ENCODE assay signal across 10 cellular contexts in the genomic region with DNA sequence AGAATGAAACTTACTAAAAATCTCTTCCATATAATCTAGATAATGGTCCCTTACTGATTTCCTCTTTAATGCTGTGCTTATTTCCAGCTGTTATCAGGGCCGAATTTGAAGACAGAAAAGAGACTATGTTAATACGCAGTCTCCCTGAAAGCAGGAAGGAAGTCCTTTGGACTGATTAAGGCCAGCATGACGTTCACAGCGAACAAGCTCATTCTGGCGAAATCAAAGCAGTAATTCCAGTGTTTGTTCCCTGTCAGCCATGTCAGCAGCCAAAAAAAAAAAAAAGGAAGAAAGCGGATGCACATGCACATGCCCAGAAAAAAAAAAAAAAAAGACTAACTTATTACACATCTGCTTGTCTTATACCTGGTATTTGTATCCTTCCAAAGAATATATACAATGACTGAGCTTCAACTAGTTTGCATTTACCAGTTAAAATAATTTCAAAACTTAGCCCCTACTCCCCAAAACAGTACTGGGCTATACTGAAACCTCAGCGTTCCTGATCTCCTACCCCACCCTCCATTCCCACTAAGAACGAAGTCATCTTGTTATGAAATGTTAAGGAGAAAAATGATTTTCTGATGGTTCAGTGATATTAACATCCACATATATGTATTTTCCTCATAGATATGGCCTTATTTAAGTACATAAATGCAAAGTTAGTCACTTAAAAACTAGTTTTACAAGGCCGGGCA. TPM values are rescaled to one million over a fixed set of nuclear protein-coding genes. Genes with fewer than 3 reads are reported as not detected.
DNase-seq lines count a peak whose midpoint lies in the region; ATAC-seq and TF ChIP-seq lines count a peak whose summit lies in the region.
"Had no signal": no experiment of that assay in that cellular context is flagged by ENCODE, and none has a peak within 500 bp of the region (broad histone marks: within the 10 kb centered on the region; RNA-seq: fewer than 3 reads in every experiment).

No MANE protein-coding gene starts in this region.

- peaks cover 7% of the 10 kb centered on the region for H3K4me1 ChIP-seq in upper lobe of right lung

- H3K27ac Mint-ChIP-seq in activated naive CD4-positive, alpha-beta T cell treated with anti-CD3 and anti-CD28 coated beads, Interleukin-2, amount 50 U/mL, for 24 hours = peak overlapping the region; percentile 65

- no peak for TF ChIP-seq CTCF in upper lobe of right lung (IDR thresholded peaks at IDR 0.05)

- H3K27me3 ChIP-seq in upper lobe of right lung = no peaks in the 10 kb centered on the region

- intact Hi-C loops in upper lobe of right lung (cut with DNase I) = no loop called here

- peak overlapping the region; percentile 85 for H3K27ac ChIP-seq in upper lobe of right lung

- ATAC-seq in esophagus mucosa (peak; percentile 36), upper lobe of right lung (peak; percentile 88), GM18909 (IDR thresholded peaks at IDR 0.05; ENCODE audit: poor library complexity, unreplicated experiment) (no peak)

- H3K4me3 Mint-ChIP-seq in activated naive CD4-positive, alpha-beta T cell treated with anti-CD3 and anti-CD28 coated beads, Interleukin-2, amount 50 U/mL, for 24 hours = no peak overlapping the region

- H3K4me3 ChIP-seq in upper lobe of right lung = no peak overlapping the region

- peaks cover 15% of the 10 kb centered on the region for H3K36me3 Mint-ChIP-seq in activated naive CD4-positive, alpha-beta T cell treated with anti-CD3 and anti-CD28 coated beads, Interleukin-2, amount 50 U/mL, for 24 hours

- H3K27me3 Mint-ChIP-seq in activated naive CD4-positive, alpha-beta T cell treated with anti-CD3 and anti-CD28 coated beads, Interleukin-2, amount 50 U/mL, for 24 hours = no peaks in the 10 kb centered on the region

- DNase-seq in activated naive CD4-positive, alpha-beta T cell treated with anti-CD3 and anti-CD28 coated beads, Interleukin-2, amount 50 U/mL, for 16 hours = no peak
- DNase-seq in mucosa of gallbladder (ENCODE audit: low spot score) = peak; percentile 44
- no peak for DNase-seq in upper lobe of right lung
- no peak for DNase-seq in KG1 (lab: John Stamatoyannopoulos, UW)
- DNase-seq in NCI-H2196 treated with DMSO at 0.1 percent for 48 hours (lab: John Stamatoyannopoulos, UW; ENCODE audit: unreplicated experiment) = no peak
- DNase-seq: activated CD4-positive, CD25-positive, alpha-beta regulatory T cell; NCI-H1930 had no signal

- peaks cover 4% of the 10 kb centered on the region for H3K36me3 ChIP-seq in upper lobe of right lung

- H3K9me3 Mint-ChIP-seq in activated naive CD4-positive, alpha-beta T cell treated with anti-CD3 and anti-CD28 coated beads, Interleukin-2, amount 50 U/mL, for 24 hours = peaks cover 6% of the 10 kb centered on the region

- H3K4me1 Mint-ChIP-seq in activated naive CD4-positive, alpha-beta T cell treated with anti-CD3 and anti-CD28 coated beads, Interleukin-2, amount 50 U/mL, for 24 hours = peaks cover 9% of the 10 kb centered on the region

- H3K9me3 ChIP-seq in upper lobe of right lung = no peaks in the 10 kb centered on the region

RNA-seq across cellular contexts. Expression of gene ANAPC16, which starts 29.0 kb away (rescaled TPM):
- 64.4 TPM for total RNA-seq in esophagus mucosa
- 128 TPM for total RNA-seq in mucosa of gallbladder
- 118 TPM for total RNA-seq in upper lobe of right lung

RNA-seq across cellular contexts. Expression of gene ASCC1, which starts 29.3 kb away (rescaled TPM):
- total RNA-seq in esophagus mucosa = 23.5 TPM
- 27.5 TPM for total RNA-seq in mucosa of gallbladder
- 27.4 TPM for total RNA-seq in upper lobe of right lung
